27 cellular contexts compared by ENCODE assay signal in genomic region chr9:95440447-95440846, GRCh38.
"Had no signal": no experiment of that assay in that cellular context is flagged by ENCODE, and none has a peak within 500 bp of the region (broad histone marks: within the 10 kb centered on the region; RNA-seq: fewer than 3 reads in every experiment).

No MANE protein-coding gene starts in this region.

- DNase-seq: activated CD4-positive, alpha-beta memory T cell treated with anti-CD3 and anti-CD28 coated beads, Interleukin-2, amount 10 ng/mL, durations not matched to agents 7 days and 5 days; activated CD4-positive, alpha-beta T cell treated with anti-CD3 and anti-CD28 coated beads for 1 hour; activated CD4-positive, alpha-beta T cell treated with anti-CD3 and anti-CD28 coated beads for 4 hours; activated CD4-positive, alpha-beta T cell treated with anti-CD3 and anti-CD28 coated beads, Interleukin-2, amount 10 ng/mL, durations not matched to agents 7 days and 5 days; activated CD4-positive, alpha-beta T cell treated with anti-CD3 and anti-CD28 coated beads, Interleukin-2, amount 50 U/mL, for 4 hours; activated gamma-delta T cell; activated naive CD4-positive, alpha-beta T cell; activated naive CD4-positive, alpha-beta T cell treated with anti-CD3 and anti-CD28 coated beads, Interleukin-2, amount 10 ng/mL, durations not matched to agents 7 days and 5 days; activated naive CD8-positive, alpha-beta T cell treated with anti-CD3 and anti-CD28 coated beads, Interleukin-2, amount 10 ng/mL, durations not matched to agents 7 days and 5 days; activated T-cell treated with anti-CD3 and anti-CD28 coated beads for 4 hours; activated T-cell treated with anti-CD3 and anti-CD28 coated beads, Interleukin-2, amount 50 U/mL, for 24 hours; activated T-cell treated with anti-CD3 and anti-CD28 coated beads, Interleukin-2, amount 50 U/mL, for 72 hours; central memory CD4-positive, alpha-beta T cell; cerebellar nuclear complex; colonic mucosa; dorsolateral prefrontal cortex; effector memory CD4-positive, alpha-beta T cell; endodermal cell; foreskin fibroblast; head of caudate nucleus; T-helper 17 cell had no signal

- H3K9me3 ChIP-seq: ascending aorta, breast epithelium, colonic mucosa had no signal

- H3K27ac ChIP-seq: ascending aorta, cardiac muscle cell, colonic mucosa, dorsolateral prefrontal cortex had no signal

- H3K36me3 ChIP-seq: breast epithelium, colonic mucosa had no signal

- H3K4me3 ChIP-seq: ascending aorta, breast epithelium, cardiac muscle cell, colonic mucosa, dorsolateral prefrontal cortex had no signal

- FAIRE-seq: frontal cortex had no signal

- H3K27me3 ChIP-seq: ascending aorta, breast epithelium, cardiac muscle cell, colonic mucosa, dorsolateral prefrontal cortex had no signal

- ATAC-seq: activated naive CD4-positive, alpha-beta T cell treated with anti-CD3 and anti-CD28 coated beads, Interleukin-2, amount 50 U/mL, for 72 hours; activated T-cell treated with anti-CD3 and anti-CD28 coated beads, Interleukin-2, amount 50 U/mL, for 72 hours; esophagus mucosa; T-helper 17 cell had no signal

- H3K4me1 ChIP-seq: ascending aorta, breast epithelium, colonic mucosa had no signal
